1 cellular context compared by ENCODE assay signal in the genomic region with DNA sequence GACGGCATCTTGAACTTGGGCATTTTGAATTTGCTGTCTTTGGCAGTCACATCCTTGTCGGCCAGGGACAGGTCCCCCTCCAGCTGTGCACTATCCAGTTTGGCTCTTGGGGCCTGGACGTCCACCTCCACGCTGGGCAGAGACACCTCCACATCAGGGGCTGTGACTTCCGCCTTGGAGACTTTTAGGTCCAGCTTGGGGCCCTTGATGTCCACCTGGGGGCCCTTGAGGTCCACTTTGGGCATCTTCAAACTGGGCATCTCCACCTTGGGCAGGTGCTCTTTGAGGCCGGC. TPM values are rescaled to one million over a fixed set of nuclear protein-coding genes. Genes with fewer than 3 reads are reported as not detected.
"Had no signal": no experiment of that assay in that cellular context is flagged by ENCODE, and none has a peak within 500 bp of the region (broad histone marks: within the 10 kb centered on the region; RNA-seq: fewer than 3 reads in every experiment).

No MANE protein-coding gene starts in this region.

RNA-seq across cellular contexts. Expression of gene PLD4, which starts 19.3 kb away (rescaled TPM):
- total RNA-seq: vagina had no signal
